ENCODE assay signal across 1 cellular context in the genomic region with DNA sequence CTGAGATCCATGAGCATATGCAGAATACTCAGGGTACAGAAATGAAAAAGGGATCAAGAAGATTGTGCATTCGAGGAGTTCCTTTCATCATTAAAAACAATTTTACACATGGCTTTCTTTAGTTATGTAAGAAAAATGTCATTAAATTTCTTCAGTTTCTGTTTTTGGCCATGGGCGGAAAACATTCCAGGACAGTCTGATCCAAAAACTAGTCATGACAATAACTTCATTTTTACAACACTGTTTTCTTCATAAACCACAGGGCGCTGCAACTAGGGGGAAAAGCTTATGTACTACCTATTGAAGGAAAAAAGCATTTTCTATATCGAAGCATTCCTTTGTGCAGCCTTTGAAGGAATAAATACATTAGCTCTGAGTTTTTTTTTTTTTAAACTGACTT.
TF ChIP-seq lines count a peak whose summit lies in the region.

No MANE protein-coding gene starts in this region.

TF ChIP-seq in WTC11, 78 proteins besides CTCF, POLR2A, EP300 and RAD21 (continued from another document):
- TF ChIP-seq, protein P1, sequence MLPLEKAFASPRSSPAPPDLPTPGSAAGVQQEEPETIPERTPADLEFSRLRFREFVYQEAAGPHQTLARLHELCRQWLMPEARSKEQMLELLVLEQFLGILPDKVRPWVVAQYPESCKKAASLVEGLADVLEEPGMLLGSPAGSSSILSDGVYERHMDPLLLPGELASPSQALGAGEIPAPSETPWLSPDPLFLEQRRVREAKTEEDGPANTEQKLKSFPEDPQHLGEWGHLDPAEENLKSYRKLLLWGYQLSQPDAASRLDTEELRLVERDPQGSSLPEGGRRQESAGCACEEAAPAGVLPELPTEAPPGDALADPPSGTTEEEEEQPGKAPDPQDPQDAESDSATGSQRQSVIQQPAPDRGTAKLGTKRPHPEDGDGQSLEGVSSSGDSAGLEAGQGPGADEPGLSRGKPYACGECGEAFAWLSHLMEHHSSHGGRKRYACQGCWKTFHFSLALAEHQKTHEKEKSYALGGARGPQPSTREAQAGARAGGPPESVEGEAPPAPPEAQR (CRISPR knock-in tag; IDR thresholded peaks at IDR 0.05) = no peak
- TF ChIP-seq MYBL2 (CRISPR knock-in tag; IDR thresholded peaks at IDR 0.05) = no peak
- no peak for TF ChIP-seq NR2C2 (CRISPR knock-in tag; IDR thresholded peaks at IDR 0.05)
- no peak for TF ChIP-seq ZNF317 (CRISPR knock-in tag; IDR thresholded peaks at IDR 0.05; ENCODE audit: borderline replicate concordance, low read depth)
- TF ChIP-seq FOXP4 (CRISPR knock-in tag; IDR thresholded peaks at IDR 0.05) = no peak
- TF ChIP-seq AFF4 (CRISPR knock-in tag; IDR thresholded peaks at IDR 0.05; ENCODE audit: borderline replicate concordance) = no peak
- TF ChIP-seq, protein P2, sequence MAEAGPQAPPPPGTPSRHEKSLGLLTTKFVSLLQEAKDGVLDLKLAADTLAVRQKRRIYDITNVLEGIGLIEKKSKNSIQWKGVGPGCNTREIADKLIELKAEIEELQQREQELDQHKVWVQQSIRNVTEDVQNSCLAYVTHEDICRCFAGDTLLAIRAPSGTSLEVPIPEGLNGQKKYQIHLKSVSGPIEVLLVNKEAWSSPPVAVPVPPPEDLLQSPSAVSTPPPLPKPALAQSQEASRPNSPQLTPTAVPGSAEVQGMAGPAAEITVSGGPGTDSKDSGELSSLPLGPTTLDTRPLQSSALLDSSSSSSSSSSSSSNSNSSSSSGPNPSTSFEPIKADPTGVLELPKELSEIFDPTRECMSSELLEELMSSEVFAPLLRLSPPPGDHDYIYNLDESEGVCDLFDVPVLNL (CRISPR knock-in tag; IDR thresholded peaks at IDR 0.05; ENCODE audit: borderline replicate concordance, low read depth) = no peak
- no peak for TF ChIP-seq ZNF263 (CRISPR knock-in tag; IDR thresholded peaks at IDR 0.05; ENCODE audit: low read depth)
- TF ChIP-seq ZNF138 (CRISPR knock-in tag; conservative IDR thresholded peaks at IDR 0.05) = no peak
- no peak for TF ChIP-seq CBFB (CRISPR knock-in tag; IDR thresholded peaks at IDR 0.05; ENCODE audit: low read depth)
